Comparison of ENCODE assay signal across 22 cellular contexts in the genomic region with DNA sequence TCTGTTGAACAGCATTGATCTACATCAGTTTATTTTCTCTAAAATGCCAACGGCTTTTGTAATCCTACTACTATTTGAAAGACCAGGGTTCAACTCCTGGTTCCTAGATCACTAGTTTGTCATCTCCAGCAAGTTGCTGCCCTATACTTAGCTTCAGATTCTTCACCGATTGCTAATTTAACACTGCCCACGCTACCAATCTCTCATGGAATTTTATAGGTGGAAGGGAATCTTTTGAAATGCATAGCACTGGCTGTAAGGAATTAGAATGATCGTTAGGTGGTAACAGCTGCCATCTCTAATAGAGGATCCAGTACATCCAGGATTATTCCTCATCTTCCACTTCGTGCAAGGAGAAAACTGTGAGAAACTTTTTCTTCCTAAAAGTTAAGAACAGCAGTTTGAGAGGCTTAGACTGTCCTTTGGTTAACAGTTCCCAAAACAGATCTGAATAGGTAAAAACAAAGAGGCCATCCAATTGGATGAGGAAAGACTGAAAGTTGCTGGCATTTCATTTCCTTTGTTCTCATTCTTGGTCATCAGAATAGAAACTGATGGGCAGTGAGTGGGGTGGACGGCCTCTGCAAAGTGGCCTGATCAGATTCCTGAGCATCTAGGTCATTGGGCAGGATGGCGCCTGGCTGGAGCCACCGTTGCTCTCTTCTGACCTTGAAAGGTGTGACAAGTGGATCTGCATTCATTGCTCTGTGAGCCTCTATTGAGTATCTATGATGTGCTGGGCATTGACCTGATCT.
DNase-seq lines count a peak whose midpoint lies in the region; ATAC-seq and TF ChIP-seq lines count a peak whose summit lies in the region.
"Had no signal": no experiment of that assay in that cellular context is flagged by ENCODE, and none has a peak within 500 bp of the region (broad histone marks: within the 10 kb centered on the region; RNA-seq: fewer than 3 reads in every experiment).

No MANE protein-coding gene starts in this region.

- no peaks in the 10 kb centered on the region for H4K20me1 ChIP-seq in GM23338 (replicated peaks; ENCODE audit: insufficient read depth)
- no peaks in the 10 kb centered on the region for H4K20me1 ChIP-seq in PC-3 (ENCODE audit: low read length)
- H4K20me1 ChIP-seq in osteoblast (ENCODE audit: insufficient read depth, low read length) = no peaks in the 10 kb centered on the region

- DNase-seq in GM23338 (ENCODE audit: low spot score) (peak; percentile 32), PC-3 (peak; percentile 68), iPS DF 19.7 (ENCODE audit: low read depth, low spot score) (peak; percentile 30), osteoblast (ENCODE audit: insufficient read length, low spot score, missing footprints) (no peak), ACHN (no peak), DMS79 (lab: John Stamatoyannopoulos, UW) (no peak)
- DNase-seq in CD8-positive, alpha-beta T cell = no peak
- DNase-seq: activated CD4-positive, alpha-beta T cell treated with anti-CD3 and anti-CD28 coated beads for 4 hours; activated CD8-positive, alpha-beta memory T cell treated with anti-CD3 and anti-CD28 coated beads, Interleukin-2, amount 10 ng/mL, durations not matched to agents 7 days and 5 days; CD4-positive, alpha-beta memory T cell; immature natural killer cell; MG63; NCI-H1694; NCI-H345; RPMI8226; transverse colon had no signal

- 0 out of 2 replicates have a peak overlapping the region, but pooled peaks have one; percentile 1 for H3K27ac ChIP-seq in GM23338 (ENCODE audit: low read depth)
- H3K27ac ChIP-seq in PC-3 (ENCODE audit: low read length) = no peak overlapping the region
- H3K27ac ChIP-seq in osteoblast (ENCODE audit: low read depth, low read length) = no peak overlapping the region
- H3K27ac ChIP-seq in CD8-positive, alpha-beta T cell (ENCODE audit: low read depth, low read length) = no peak overlapping the region
- H3K27ac ChIP-seq: transverse colon had no signal

- no peaks in the 10 kb centered on the region for H3K36me3 Mint-ChIP-seq in GM23338 (ENCODE audit: low read depth)
- H3K36me3 Mint-ChIP-seq in CD8-positive, alpha-beta T cell = no peaks in the 10 kb centered on the region
- H3K36me3 Mint-ChIP-seq: activated CD8-positive, alpha-beta memory T cell treated with anti-CD3 and anti-CD28 coated beads, Interleukin-2, amount 10 ng/mL, durations not matched to agents 7 days and 5 days; stimulated activated memory B cell treated with anti-CD40 and anti-IgM and Interleukin-4, amounts not matched to agents 10 μg/mL and 1 μg/mL and 100 μg/mL, for 72 hours had no signal

- H3K27me3 ChIP-seq in GM23338 (ENCODE audit: insufficient read depth) (no peaks in the 10 kb centered on the region), PC-3 (ENCODE audit: low read length) (no peaks in the 10 kb centered on the region), osteoblast (ENCODE audit: insufficient read depth, low read length) (no peaks in the 10 kb centered on the region)
- H3K27me3 ChIP-seq in CD8-positive, alpha-beta T cell (ENCODE audit: insufficient read depth, low read length) = no peaks in the 10 kb centered on the region
- H3K27me3 ChIP-seq: MG63 had no signal

- peaks cover 21% of the 10 kb centered on the region for H3K4me1 Mint-ChIP-seq in GM23338
- no peaks in the 10 kb centered on the region for H3K4me1 Mint-ChIP-seq in CD8-positive, alpha-beta T cell (ENCODE audit: low read depth)
- H3K4me1 Mint-ChIP-seq: activated CD8-positive, alpha-beta memory T cell treated with anti-CD3 and anti-CD28 coated beads, Interleukin-2, amount 10 ng/mL, durations not matched to agents 7 days and 5 days; central memory CD8-positive, alpha-beta T cell; immature natural killer cell; stimulated activated memory B cell treated with anti-CD40 and anti-IgM and Interleukin-4, amounts not matched to agents 10 μg/mL and 1 μg/mL and 100 μg/mL, for 72 hours had no signal

- no peak overlapping the region for H3K27ac Mint-ChIP-seq in GM23338
- no peak overlapping the region for H3K27ac Mint-ChIP-seq in CD8-positive, alpha-beta T cell
- H3K27ac Mint-ChIP-seq: activated CD8-positive, alpha-beta memory T cell treated with anti-CD3 and anti-CD28 coated beads, Interleukin-2, amount 10 ng/mL, durations not matched to agents 7 days and 5 days; activated T-helper 2 cell treated with anti-CD3 and anti-CD28 coated beads, Interferon-gamma antibody, Interleukin-2, Interleukin-4, amounts not matched to agents 10 μg/mL and 5 μg/mL and 100 μg/mL, durations not matched to agents 14 hours and 24 hours and 36 hours; CD4-positive, alpha-beta memory T cell; immature natural killer cell; natural killer cell treated with Interleukin-12 subunit alpha and Interleukin-12 subunit beta and Interleukin-15 and Interleukin-18, amount 100 ng/mL, for 72 hours; stimulated activated memory B cell treated with anti-CD40 and anti-IgM and Interleukin-4, amounts not matched to agents 10 μg/mL and 1 μg/mL and 100 μg/mL, for 72 hours had no signal

- H2AFZ ChIP-seq in GM23338 = peak overlapping the region; percentile 2; the same call in 1 of the 2 replicates
- peak overlapping the region; percentile 46 for H2AFZ ChIP-seq in PC-3 (ENCODE audit: low read length)
- H2AFZ ChIP-seq in osteoblast (ENCODE audit: low read length) = peak overlapping the region; percentile 44

- H3K36me3 ChIP-seq in GM23338 (ENCODE audit: insufficient read depth) = no peaks in the 10 kb centered on the region
- H3K36me3 ChIP-seq in PC-3 (ENCODE audit: low read depth, low read length) = no peaks in the 10 kb centered on the region
- H3K36me3 ChIP-seq in osteoblast (ENCODE audit: insufficient read depth, low read length) = no peaks in the 10 kb centered on the region
- no peaks in the 10 kb centered on the region for H3K36me3 ChIP-seq in CD8-positive, alpha-beta T cell (ENCODE audit: insufficient read depth, low read length)
- H3K36me3 ChIP-seq: MG63, transverse colon had no signal

- POLR2A ChIA-PET in PC-3 (lab: Charles Lee; ENCODE audit: unreplicated experiment) = no interaction called here
- POLR2A ChIA-PET in CD8-positive, alpha-beta T cell (lab: Charles Lee) = no interaction called here

- H3K4me3 Mint-ChIP-seq in GM23338 = no peak overlapping the region
- no peak overlapping the region for H3K4me3 Mint-ChIP-seq in CD8-positive, alpha-beta T cell
- H3K4me3 Mint-ChIP-seq: activated CD8-positive, alpha-beta memory T cell treated with anti-CD3 and anti-CD28 coated beads, Interleukin-2, amount 10 ng/mL, durations not matched to agents 7 days and 5 days; CD4-positive, alpha-beta memory T cell; central memory CD8-positive, alpha-beta T cell; immature natural killer cell; natural killer cell treated with Interleukin-12 subunit alpha and Interleukin-12 subunit beta and Interleukin-15 and Interleukin-18, amount 100 ng/mL, for 72 hours; stimulated activated memory B cell treated with anti-CD40 and anti-IgM and Interleukin-4, amounts not matched to agents 10 μg/mL and 1 μg/mL and 100 μg/mL, for 72 hours had no signal

- no peak overlapping the region for H3K4me3 ChIP-seq in GM23338
- H3K4me3 ChIP-seq in PC-3 (ENCODE audit: low read length) = no peak overlapping the region
- no peak overlapping the region for H3K4me3 ChIP-seq in osteoblast (ENCODE audit: insufficient read depth, low read length)
- H3K4me3 ChIP-seq in CD8-positive, alpha-beta T cell (ENCODE audit: low read depth, low read length) = no peak overlapping the region
- H3K4me3 ChIP-seq: MG63, transverse colon had no signal

- BruUV-seq in PC-3 (replicated peaks; lab: Mats Ljungman, UMichigan) = no TSS peak

- no peak overlapping the region for H3K9ac ChIP-seq in PC-3 (ENCODE audit: low read length)

- H3K9me3 ChIP-seq in PC-3 (ENCODE audit: low read length) = no peaks in the 10 kb centered on the region
- H3K9me3 ChIP-seq in osteoblast (ENCODE audit: low read depth, low read length) = no peaks in the 10 kb centered on the region
- H3K9me3 ChIP-seq in CD8-positive, alpha-beta T cell (ENCODE audit: low read length) = no peaks in the 10 kb centered on the region
- H3K9me3 ChIP-seq: MG63, transverse colon had no signal

- in situ Hi-C loops in ACHN (cut with HindIII; ENCODE audit: low pct_ligation_motif_present, low pct_unique_long_range_greater_than_20kb, low sequenced_read_pairs) = no loop called here

- TF ChIP-seq CTCF in GM23338 (conservative IDR thresholded peaks at IDR 0.05; ENCODE audit: low read depth in 2 of 2) = no peak
- no peak for TF ChIP-seq CTCF in PC-3 (conservative IDR thresholded peaks at IDR 0.05; ENCODE audit: low read depth, low read length)
- no peak for TF ChIP-seq CTCF in osteoblast (IDR thresholded peaks at IDR 0.05; ENCODE audit: extremely low read depth, low read depth, low read length)
- TF ChIP-seq CTCF in CD8-positive, alpha-beta T cell (IDR thresholded peaks at IDR 0.05) = no peak

- intact Hi-C loops in PC-3 (cut with micrococcal nuclease) = no loop called here
- intact Hi-C loops in CD8-positive, alpha-beta T cell (cut with DNase I, micrococcal nuclease) = no loop called here

- ATAC-seq in GM23338 = peak; percentile 64
- ATAC-seq in PC-3 = peak; percentile 71
- ATAC-seq in HG03135 (IDR thresholded peaks at IDR 0.05; ENCODE audit: unreplicated experiment) = no peak
- no peak for ATAC-seq in CD8-positive, alpha-beta T cell
- ATAC-seq: activated CD8-positive, alpha-beta memory T cell treated with anti-CD3 and anti-CD28 coated beads, Interleukin-2, amount 10 ng/mL, durations not matched to agents 7 days and 5 days; esophagus mucosa; natural killer cell treated with Interleukin-12 subunit alpha and Interleukin-12 subunit beta and Interleukin-15 and Interleukin-18, amount 100 ng/mL, for 72 hours; stimulated activated memory B cell treated with anti-CD40 and anti-IgM and Interleukin-4, amounts not matched to agents 10 μg/mL and 1 μg/mL and 100 μg/mL, for 72 hours had no signal

- no peaks in the 10 kb centered on the region for H3K27me3 Mint-ChIP-seq in GM23338 (ENCODE audit: insufficient read depth, low read depth, poor library complexity)
- H3K27me3 Mint-ChIP-seq in CD8-positive, alpha-beta T cell (ENCODE audit: low read depth) = peaks cover 8% of the 10 kb centered on the region
- H3K27me3 Mint-ChIP-seq: activated CD8-positive, alpha-beta memory T cell treated with anti-CD3 and anti-CD28 coated beads, Interleukin-2, amount 10 ng/mL, durations not matched to agents 7 days and 5 days had no signal

- peaks cover 2% of the 10 kb centered on the region for H3K9me2 ChIP-seq in GM23338 (ENCODE audit: insufficient read depth)
- H3K9me2 ChIP-seq in PC-3 (replicated peaks; ENCODE audit: low read length) = no peaks in the 10 kb centered on the region

- H3K9me3 Mint-ChIP-seq in GM23338 = no peaks in the 10 kb centered on the region
- H3K9me3 Mint-ChIP-seq in CD8-positive, alpha-beta T cell = no peaks in the 10 kb centered on the region
- H3K9me3 Mint-ChIP-seq: activated T-helper 2 cell treated with anti-CD3 and anti-CD28 coated beads, Interferon-gamma antibody, Interleukin-2, Interleukin-4, amounts not matched to agents 10 μg/mL and 5 μg/mL and 100 μg/mL, durations not matched to agents 14 hours and 24 hours and 36 hours; central memory CD8-positive, alpha-beta T cell; immature natural killer cell; natural killer cell treated with Interleukin-12 subunit alpha and Interleukin-12 subunit beta and Interleukin-15 and Interleukin-18, amount 100 ng/mL, for 72 hours; stimulated activated memory B cell treated with anti-CD40 and anti-IgM and Interleukin-4, amounts not matched to agents 10 μg/mL and 1 μg/mL and 100 μg/mL, for 72 hours had no signal

- peaks cover 19% of the 10 kb centered on the region for H3K4me1 ChIP-seq in GM23338 (ENCODE audit: insufficient read depth)
- peaks cover 24% of the 10 kb centered on the region for H3K4me1 ChIP-seq in PC-3 (ENCODE audit: insufficient read depth, low read length)
- H3K4me1 ChIP-seq in osteoblast (ENCODE audit: insufficient read depth, low read length) = peaks cover 19% of the 10 kb centered on the region
- H3K4me1 ChIP-seq in CD8-positive, alpha-beta T cell (ENCODE audit: insufficient read depth, low read length) = no peaks in the 10 kb centered on the region
- H3K4me1 ChIP-seq: transverse colon had no signal

- CTCF ChIA-PET in PC-3 (lab: Charles Lee) = no interaction called here
- CTCF ChIA-PET in CD8-positive, alpha-beta T cell (lab: Charles Lee) = interaction anchor here (1.3 kb wide), 1 partner anchor 8 kb away, joined by 3 read pairs; no protein-coding TSS in a partner anchor

- H3F3A ChIP-seq in GM23338 (replicated peaks; ENCODE audit: low read depth) (no peaks in the 10 kb centered on the region), PC-3 (ENCODE audit: low read length, unreplicated experiment) (no peaks in the 10 kb centered on the region)

- H3K79me2 ChIP-seq in GM23338 (replicated peaks; ENCODE audit: insufficient read depth) = no peaks in the 10 kb centered on the region
- no peaks in the 10 kb centered on the region for H3K79me2 ChIP-seq in PC-3 (ENCODE audit: low read length)
- no peaks in the 10 kb centered on the region for H3K79me2 ChIP-seq in osteoblast (ENCODE audit: insufficient read depth, low read length)

- H3K4me2 ChIP-seq in GM23338 (0 out of 2 replicates have a peak overlapping the region, but pooled peaks have one; percentile 2), PC-3 (ENCODE audit: low read length) (peak overlapping the region; percentile 48; the same call in 1 of the 2 replicates), osteoblast (ENCODE audit: insufficient read depth, low read length) (no peak overlapping the region)

Comparison
In these comparisons a context has a peak if more than half of its experiments do, and no peak if none do; other contexts are left out.
1. ATAC-seq: peak in GM23338 (single experiment) and PC-3 (single experiment); none in HG03135 (single experiment) and CD8-positive, alpha-beta T cell (single experiment).
2. DNase-seq: peak in GM23338 (single experiment), PC-3 (single experiment) and iPS DF 19.7 (single experiment); none in osteoblast (single experiment), ACHN (single experiment), CD8-positive, alpha-beta T cell (0 of 7) and DMS79 (single experiment).
3. Peak in every context shown above with its lines, with median percentiles within 50 percentile points of each other: H2AFZ ChIP-seq.